In the genomic region with DNA sequence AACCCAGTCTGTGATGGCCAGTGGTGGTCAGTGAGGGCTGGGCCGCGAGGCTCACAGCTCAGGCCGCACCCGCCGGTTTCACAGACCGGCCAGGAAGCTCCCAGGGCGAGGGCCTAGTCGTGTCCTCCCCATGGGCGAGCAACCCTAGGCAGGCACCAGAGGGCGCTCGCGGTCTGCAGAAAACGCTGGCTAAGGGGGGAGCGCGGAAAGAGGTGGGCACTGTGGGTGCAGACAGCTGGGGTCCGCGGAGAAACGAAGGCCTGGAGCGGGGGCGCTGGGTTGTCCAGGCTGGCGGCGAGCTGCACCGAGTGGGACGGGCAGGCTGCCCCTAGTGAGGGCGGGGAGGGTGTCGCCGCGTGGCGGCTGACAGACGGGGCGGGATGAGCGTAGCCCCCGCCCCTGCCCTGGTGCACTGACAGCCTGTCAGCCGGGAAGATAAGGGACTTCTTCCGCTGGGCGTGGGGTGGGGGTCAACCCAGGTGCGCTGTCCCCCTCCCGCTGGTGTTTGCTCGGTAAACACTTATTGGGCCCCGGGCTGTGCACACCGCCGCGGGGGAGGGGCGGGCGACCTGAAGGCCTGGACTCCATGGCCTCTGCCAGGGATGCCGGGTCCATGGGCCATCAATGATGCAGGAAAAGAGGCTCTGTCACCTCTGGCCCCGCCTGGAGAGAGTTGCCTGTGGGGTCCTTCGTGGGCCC, we compare ENCODE assay signal across 8 cellular contexts. TPM values are rescaled to one million over a fixed set of nuclear protein-coding genes. Genes with fewer than 3 reads are reported as not detected.
DNase-seq lines count a peak whose midpoint lies in the region; ATAC-seq and TF ChIP-seq lines count a peak whose summit lies in the region.

No MANE protein-coding gene starts in this region.

- H3K9me3 Mint-ChIP-seq in naive thymus-derived CD8-positive, alpha-beta T cell, result no peaks in the 10 kb centered on the region

- DNase-seq in DMS153 treated with DMSO at 0.1 percent for 48 hours (lab: John Stamatoyannopoulos, UW; ENCODE audit: unreplicated experiment) (peak; percentile 44), fibroblast of gingiva (ENCODE audit: low read depth) (peak; percentile 61)
- DNase-seq in activated T-cell treated with anti-CD3 and anti-CD28 coated beads, Interleukin-2, amount 50 U/mL, for 48 hours, result peak; percentile 90
- DNase-seq in naive thymus-derived CD8-positive, alpha-beta T cell, result peak; percentile 70 to 93 (median 86)
- peak; percentile 70 to 72 for DNase-seq in stimulated activated CD8-positive, alpha-beta memory T cell treated with anti-CD3 and anti-CD28 coated beads, Interleukin-7, amount 100 ng/mL, for 4 hours (ENCODE audit: low read depth in 2 of 2)

- no peak overlapping the region for H3K27ac ChIP-seq in HUES6 (ENCODE audit: low read depth, low read length)

- H3K36me3 ChIP-seq in HUES6 (ENCODE audit: control insufficient read depth, insufficient read depth, low read length), result no peaks in the 10 kb centered on the region

- H3K36me3 Mint-ChIP-seq in naive thymus-derived CD8-positive, alpha-beta T cell, result no peaks in the 10 kb centered on the region

- peak overlapping the region; percentile 77 to 93 (median 86) for H3K4me3 Mint-ChIP-seq in naive thymus-derived CD8-positive, alpha-beta T cell

- H3K4me1 Mint-ChIP-seq in naive thymus-derived CD8-positive, alpha-beta T cell, result peaks cover 0 to 6% (median 2%) of the 10 kb centered on the region in 4 donors

- peak overlapping the region in 5 of 10 donors; percentile 32 to 88 (median 77) for H3K27ac Mint-ChIP-seq in naive thymus-derived CD8-positive, alpha-beta T cell

- H3K9me3 ChIP-seq in HUES6 (ENCODE audit: control insufficient read depth, insufficient read depth, low read depth, low read length), result no peaks in the 10 kb centered on the region

- peak overlapping the region; percentile 54 for H3K4me3 ChIP-seq in HUES6 (ENCODE audit: low read depth, low read length)

- peaks cover 0 to 7% (median 0%) of the 10 kb centered on the region in 5 donors for H3K27me3 Mint-ChIP-seq in naive thymus-derived CD8-positive, alpha-beta T cell

- no peaks in the 10 kb centered on the region for H3K4me1 ChIP-seq in HUES6 (ENCODE audit: control insufficient read depth, insufficient read depth, low read length)

- no peak overlapping the region for H3K9ac ChIP-seq in HUES6 (ENCODE audit: low read length)

- ATAC-seq in naive thymus-derived CD8-positive, alpha-beta T cell, result peak; percentile 94 to 99
- ATAC-seq in GM21515 (IDR thresholded peaks at IDR 0.05; ENCODE audit: unreplicated experiment), result no peak

- peaks cover 63% of the 10 kb centered on the region for H3K27me3 ChIP-seq in HUES6 (ENCODE audit: control insufficient read depth, insufficient read depth, low read length)

- POLR2A ChIA-PET in naive thymus-derived CD8-positive, alpha-beta T cell (lab: Charles Lee), result interaction anchor here (0.5 to 2.3 kb wide), 8 partner anchors 125 to 385 kb away, joined by 3 to 11 read pairs (median 4); a partner anchor contains a TSS

TF ChIP-seq in PFSK-1, 5 proteins besides CTCF, POLR2A, EP300 and RAD21:
- no peak for TF ChIP-seq TAF1 (IDR thresholded peaks at IDR 0.05; ENCODE audit: borderline replicate concordance, insufficient read depth, low read length)
- TF ChIP-seq, protein P1, sequence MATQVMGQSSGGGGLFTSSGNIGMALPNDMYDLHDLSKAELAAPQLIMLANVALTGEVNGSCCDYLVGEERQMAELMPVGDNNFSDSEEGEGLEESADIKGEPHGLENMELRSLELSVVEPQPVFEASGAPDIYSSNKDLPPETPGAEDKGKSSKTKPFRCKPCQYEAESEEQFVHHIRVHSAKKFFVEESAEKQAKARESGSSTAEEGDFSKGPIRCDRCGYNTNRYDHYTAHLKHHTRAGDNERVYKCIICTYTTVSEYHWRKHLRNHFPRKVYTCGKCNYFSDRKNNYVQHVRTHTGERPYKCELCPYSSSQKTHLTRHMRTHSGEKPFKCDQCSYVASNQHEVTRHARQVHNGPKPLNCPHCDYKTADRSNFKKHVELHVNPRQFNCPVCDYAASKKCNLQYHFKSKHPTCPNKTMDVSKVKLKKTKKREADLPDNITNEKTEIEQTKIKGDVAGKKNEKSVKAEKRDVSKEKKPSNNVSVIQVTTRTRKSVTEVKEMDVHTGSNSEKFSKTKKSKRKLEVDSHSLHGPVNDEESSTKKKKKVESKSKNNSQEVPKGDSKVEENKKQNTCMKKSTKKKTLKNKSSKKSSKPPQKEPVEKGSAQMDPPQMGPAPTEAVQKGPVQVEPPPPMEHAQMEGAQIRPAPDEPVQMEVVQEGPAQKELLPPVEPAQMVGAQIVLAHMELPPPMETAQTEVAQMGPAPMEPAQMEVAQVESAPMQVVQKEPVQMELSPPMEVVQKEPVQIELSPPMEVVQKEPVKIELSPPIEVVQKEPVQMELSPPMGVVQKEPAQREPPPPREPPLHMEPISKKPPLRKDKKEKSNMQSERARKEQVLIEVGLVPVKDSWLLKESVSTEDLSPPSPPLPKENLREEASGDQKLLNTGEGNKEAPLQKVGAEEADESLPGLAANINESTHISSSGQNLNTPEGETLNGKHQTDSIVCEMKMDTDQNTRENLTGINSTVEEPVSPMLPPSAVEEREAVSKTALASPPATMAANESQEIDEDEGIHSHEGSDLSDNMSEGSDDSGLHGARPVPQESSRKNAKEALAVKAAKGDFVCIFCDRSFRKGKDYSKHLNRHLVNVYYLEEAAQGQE (IDR thresholded peaks at IDR 0.05; ENCODE audit: insufficient read depth in 1 of 2, low read depth in 2 of 2, low read length in 2 of 2), result no peak
- TF ChIP-seq POLR2AphosphoS5 (IDR thresholded peaks at IDR 0.05; ENCODE audit: low read depth, low read length), result no peak
- peak; percentile 55 for TF ChIP-seq FOXP2 (optimal IDR thresholded peaks at IDR 0.05; ENCODE audit: borderline replicate concordance, extremely low read depth, extremely low read length, insufficient read depth)
- TF ChIP-seq SIN3A (IDR thresholded peaks at IDR 0.05; ENCODE audit: borderline replicate concordance, insufficient read depth, low read length), result no peak

RNA-seq across cellular contexts. Expression of a gene that starts 7.5 kb away (rescaled TPM):
- polyA plus RNA-seq in PFSK-1 (2012; ENCODE audit: insufficient read length, low read depth), result 4.5 TPM
- total RNA-seq in naive thymus-derived CD8-positive, alpha-beta T cell, result under 1 TPM in 1 of 2 experiments, not detected in 1; 0.34 TPM
- not detected for polyA plus RNA-seq in naive thymus-derived CD8-positive, alpha-beta T cell

RNA-seq across cellular contexts. Expression of a gene that starts 16.5 kb away (rescaled TPM):
- polyA plus RNA-seq in PFSK-1 (2012; ENCODE audit: insufficient read length, low read depth), result 19.1 TPM
- 1 to 10 TPM in 1 of 2 experiments, under 1 TPM in 1; 0.55 to 1.5 TPM for total RNA-seq in naive thymus-derived CD8-positive, alpha-beta T cell
- polyA plus RNA-seq in naive thymus-derived CD8-positive, alpha-beta T cell, result under 1 TPM in 1 of 3 donors, not detected in 2; 0.32 TPM

RNA-seq across cellular contexts. Expression of a gene that starts 29.8 kb away (rescaled TPM):
- 0.95 TPM for polyA plus RNA-seq in PFSK-1 (2012; ENCODE audit: insufficient read length, low read depth)
- total RNA-seq in naive thymus-derived CD8-positive, alpha-beta T cell, result not detected
- not detected for polyA plus RNA-seq in naive thymus-derived CD8-positive, alpha-beta T cell
